In genomic region chr2:83705146-83705545, GRCh38 we compare ENCODE assay signal across 25 cellular contexts.
"Had no signal": no experiment of that assay in that cellular context is flagged by ENCODE, and none has a peak within 500 bp of the region (broad histone marks: within the 10 kb centered on the region; RNA-seq: fewer than 3 reads in every experiment).

No MANE protein-coding gene starts in this region.

- DNase-seq: activated CD4-positive, alpha-beta T cell treated with anti-CD3 and anti-CD28 coated beads for 48 hours; activated CD4-positive, alpha-beta T cell treated with anti-CD3 and anti-CD28 coated beads, Interleukin-2, amount 50 U/mL, for 4 hours; activated CD4-positive, CD25-positive, alpha-beta regulatory T cell treated with anti-CD3 and anti-CD28 coated beads, Interleukin-2, amount 50 U/mL, for 72 hours; activated CD8-positive, alpha-beta T cell treated with anti-CD3 and anti-CD28 coated beads, Interleukin-2, amount 10 ng/mL, durations not matched to agents 7 days and 5 days; activated effector memory CD4-positive, alpha-beta T cell treated with Interleukin-2 at 50 U/mL for 16 hours; activated naive CD4-positive, alpha-beta T cell treated with Interleukin-2 at 50 U/mL for 16 hours; activated naive CD8-positive, alpha-beta T cell treated with anti-CD3 and anti-CD28 coated beads, Interleukin-2, amount 50 U/mL, for 24 hours; activated T-cell treated with anti-CD3 and anti-CD28 coated beads, Interleukin-2, amount 50 U/mL, for 24 hours; amygdala; Kasumi-1; KBM-7; NCI-H1048; NCI-H2029; NCI-H2107; NCI-H446 treated with DMSO at 0.1 percent for 48 hours; NCI-H524 treated with DMSO at 0.1 percent for 48 hours; NCI-H82; Peyer's patch; SHP77 had no signal

- H3K4me3 ChIP-seq: cardiac muscle cell, Peyer's patch, SJSA1 had no signal

- H3K4me1 ChIP-seq: Peyer's patch, SJSA1 had no signal

- H3K36me3 ChIP-seq: cardiac muscle cell, Peyer's patch, SJSA1 had no signal

- H3K27me3 ChIP-seq: cardiac muscle cell, Peyer's patch, SJSA1 had no signal

- H3K9me3 ChIP-seq: Peyer's patch, SJSA1 had no signal

- H3K27ac ChIP-seq: cardiac muscle cell, Peyer's patch, RWPE1, SJSA1 had no signal

- ATAC-seq: activated CD8-positive, alpha-beta T cell treated with anti-CD3 and anti-CD28 coated beads, Interleukin-2, amount 10 ng/mL, durations not matched to agents 7 days and 5 days; activated naive CD4-positive, alpha-beta T cell treated with anti-CD3 and anti-CD28 coated beads, Interleukin-2, amount 50 U/mL, for 72 hours; activated naive CD8-positive, alpha-beta T cell treated with anti-CD3 and anti-CD28 coated beads, Interleukin-2, amount 50 U/mL, for 24 hours; SK-N-SH treated with all-trans-retinoic acid at 6 μM for 48 hours; WTC11 had no signal
